ENCODE assay signal across 14 cellular contexts in genomic region chr2:12824771-12825363, GRCh38.
DNase-seq lines count a peak whose midpoint lies in the region; ATAC-seq, FAIRE-seq and TF ChIP-seq lines count a peak whose summit lies in the region.
"Had no signal": no experiment of that assay in that cellular context is flagged by ENCODE, and none has a peak within 500 bp of the region (broad histone marks: within the 10 kb centered on the region; RNA-seq: fewer than 3 reads in every experiment).

No MANE protein-coding gene starts in this region.

- peaks cover 5% of the 10 kb centered on the region for H3K4me1 ChIP-seq in astrocyte (ENCODE audit: insufficient read depth, low read length)
- H3K4me1 ChIP-seq: HAP-1 had no signal

- no peak overlapping the region for H3K27ac Mint-ChIP-seq in astrocyte (ENCODE audit: unreplicated experiment)
- H3K27ac Mint-ChIP-seq: T-cell had no signal

- no peaks in the 10 kb centered on the region for H4K20me1 ChIP-seq in astrocyte (ENCODE audit: insufficient read depth, low read length)

- ATAC-seq in left cardiac atrium (peak; percentile 64 to 79), HG03108 (IDR thresholded peaks at IDR 0.05; ENCODE audit: unreplicated experiment) (no peak), HG03520 (IDR thresholded peaks at IDR 0.05; ENCODE audit: unreplicated experiment) (no peak), HG02588 (IDR thresholded peaks at IDR 0.05; ENCODE audit: unreplicated experiment) (no peak)
- ATAC-seq: T-cell had no signal

- DNase-seq in A172 (ENCODE audit: low spot score), result peak; percentile 2
- peak; percentile 58 for DNase-seq in astrocyte (ENCODE audit: low read depth)
- peak; percentile 73 for DNase-seq in left cardiac atrium
- DNase-seq in posterior vena cava (ENCODE audit: low spot score), result peak; percentile 88
- no peak for DNase-seq in DMS153 treated with DMSO at 0.1 percent for 48 hours (lab: John Stamatoyannopoulos, UW; ENCODE audit: unreplicated experiment)
- DNase-seq: activated CD4-positive, alpha-beta T cell treated with anti-CD3 and anti-CD28 coated beads for 48 hours; DMS79 treated with DMSO at 0.1 percent for 48 hours; NCI-H1694 treated with DMSO at 0.1 percent for 48 hours; T-cell had no signal

- peak overlapping the region; percentile 7 for H3K4me2 ChIP-seq in astrocyte (ENCODE audit: low read length)

- no peaks in the 10 kb centered on the region for H3K36me3 ChIP-seq in astrocyte (ENCODE audit: insufficient read depth, low read length)
- H3K36me3 ChIP-seq: HAP-1 had no signal

- no peak overlapping the region for H3K9ac ChIP-seq in astrocyte (ENCODE audit: low read length)

- intact Hi-C loops in left cardiac atrium (cut with DNase I), result loop anchor here in 1 of 2 donors (5.0 kb wide), 1 partner anchor 93 kb away; no protein-coding TSS in a partner anchor
- intact Hi-C loops in posterior vena cava (cut with DNase I), result no loop called here

- no peaks in the 10 kb centered on the region for H3K27me3 Mint-ChIP-seq in astrocyte (ENCODE audit: low read depth, unreplicated experiment)

- no peak overlapping the region for H3K4me3 Mint-ChIP-seq in astrocyte (ENCODE audit: unreplicated experiment)
- H3K4me3 Mint-ChIP-seq: T-cell had no signal

- peak overlapping the region; percentile 32 for H2AFZ ChIP-seq in astrocyte (ENCODE audit: low read depth, low read length)

- H3K9me3 ChIP-seq in astrocyte (ENCODE audit: insufficient read depth, low read depth, low read length), result no peaks in the 10 kb centered on the region
- H3K9me3 ChIP-seq: HAP-1 had no signal

- no peak overlapping the region for H3K4me3 ChIP-seq in astrocyte (ENCODE audit: insufficient read depth, low read depth, low read length)
- H3K4me3 ChIP-seq: HAP-1 had no signal

- no peak for FAIRE-seq in astrocyte (lab: Jason Lieb, UNC)

- TF ChIP-seq CTCF in astrocyte (IDR thresholded peaks at IDR 0.05; ENCODE audit: insufficient read depth, low read depth, low read length), result no peak

- no peaks in the 10 kb centered on the region for H3K27me3 ChIP-seq in astrocyte (ENCODE audit: insufficient read depth, low read length)

- H3K36me3 Mint-ChIP-seq in astrocyte (ENCODE audit: low read depth, unreplicated experiment), result no peaks in the 10 kb centered on the region
- H3K36me3 Mint-ChIP-seq: IgD-negative memory B cell, T-cell had no signal

- no peak overlapping the region for H3K27ac ChIP-seq in astrocyte (ENCODE audit: low read depth, low read length)

- H3K4me1 Mint-ChIP-seq in astrocyte (ENCODE audit: low read depth, unreplicated experiment), result peaks cover 13% of the 10 kb centered on the region

- H3K9me3 Mint-ChIP-seq in astrocyte (ENCODE audit: unreplicated experiment), result peaks cover 2% of the 10 kb centered on the region
- H3K9me3 Mint-ChIP-seq: IgD-negative memory B cell, T-cell had no signal

- no peaks in the 10 kb centered on the region for H3K79me2 ChIP-seq in astrocyte (ENCODE audit: insufficient read depth, low read length)

Comparison
In these comparisons a context has a peak if more than half of its experiments do, and no peak if none do; other contexts are left out.
1. ATAC-seq: peak in left cardiac atrium (2 of 2); none in HG03108 (single experiment), HG03520 (single experiment) and HG02588 (single experiment).